Comparison of ENCODE assay signal across 8 cellular contexts in the genomic region with DNA sequence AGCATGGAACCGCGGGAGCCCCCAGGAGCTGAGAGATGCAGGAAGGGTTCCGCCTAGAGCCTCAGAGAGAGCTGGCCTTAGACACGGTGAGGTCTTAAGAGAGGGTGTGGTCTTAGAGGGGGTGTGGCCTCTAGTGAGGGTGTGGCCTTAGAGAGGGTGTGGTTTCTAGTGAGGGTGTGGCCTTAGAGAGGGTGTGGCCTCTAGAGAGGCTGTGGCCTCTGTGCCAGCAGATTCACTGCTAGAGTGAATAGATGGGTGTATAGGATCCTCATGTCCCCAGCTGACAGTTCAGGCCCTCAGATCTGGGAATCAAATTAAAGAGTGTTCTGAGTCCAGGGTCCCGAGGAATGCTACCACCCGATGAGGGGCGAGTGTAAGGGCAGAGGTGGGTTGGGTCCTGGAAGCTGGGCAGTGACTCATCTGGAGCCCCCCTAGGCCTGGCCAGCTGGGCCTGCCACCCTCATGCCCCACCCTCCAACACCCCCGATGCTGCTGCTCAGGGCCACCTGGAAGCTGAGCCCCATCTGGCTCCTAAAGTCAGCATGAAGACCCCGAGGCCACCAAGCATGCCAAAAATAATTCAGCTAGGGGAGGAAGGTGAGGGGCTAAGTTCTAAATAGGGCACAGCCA. TPM values are rescaled to one million over a fixed set of nuclear protein-coding genes. Genes with fewer than 3 reads are reported as not detected.
A peak's percentile ranks its signal among the peaks of the same experiment; 100 is the strongest.
DNase-seq lines count a peak whose midpoint lies in the region; FAIRE-seq and TF ChIP-seq lines count a peak whose summit lies in the region.

No MANE protein-coding gene starts in this region.

- no peaks in the 10 kb centered on the region for H3F3A ChIP-seq in smooth muscle cell (ENCODE audit: low read depth)

- H3K4me1 ChIP-seq in A673 (ENCODE audit: insufficient read depth, low read length, poor library complexity, severe bottlenecking) (no peaks in the 10 kb centered on the region), smooth muscle cell (ENCODE audit: low read depth) (no peaks in the 10 kb centered on the region)

- POLR2A ChIA-PET in A673 (lab: Charles Lee; ENCODE audit: low non-redundant PET), result no interaction called here

- H3K27me3 ChIP-seq in A673 (replicated peaks; ENCODE audit: insufficient read depth, low read depth, low read length, poor library complexity) (no peaks in the 10 kb centered on the region), smooth muscle cell (ENCODE audit: low read depth) (no peaks in the 10 kb centered on the region)

- intact Hi-C loops in A673 (cut with micrococcal nuclease; ENCODE audit: unreplicated experiment), result no loop called here

- H3K9me3 ChIP-seq in A673 (ENCODE audit: low read depth, low read length, poor library complexity, severe bottlenecking) (no peaks in the 10 kb centered on the region), smooth muscle cell (replicated peaks; ENCODE audit: low read depth) (no peaks in the 10 kb centered on the region)

- H3K9ac ChIP-seq in smooth muscle cell (ENCODE audit: low read depth), result no peak overlapping the region

- no TSS peak for BruUV-seq in A673 (replicated peaks; lab: Mats Ljungman, UMichigan)

- 82% methylated on average over 9 of the region's 9 CpGs for WGBS in smooth muscle cell (ENCODE audit: low lambda C conversion rate)

- H3K27ac ChIP-seq in A673 (ENCODE audit: low read depth, low read length, poor library complexity, severe bottlenecking) (no peak overlapping the region), smooth muscle cell (ENCODE audit: low read depth) (no peak overlapping the region)

- FAIRE-seq in GM18507 (lab: Jason Lieb, UNC), result peak; percentile 72

- no peak overlapping the region for H3K4me3 ChIP-seq in A673 (ENCODE audit: low read depth, low read length, poor library complexity, severe bottlenecking)
- no peak overlapping the region for H3K4me3 ChIP-seq in choroid plexus epithelial cell (ENCODE audit: low read depth, low read length)
- no peak overlapping the region for H3K4me3 ChIP-seq in smooth muscle cell

- TF ChIP-seq CTCF in A673 (conservative IDR thresholded peaks at IDR 0.05; ENCODE audit: low read depth, low read length) (no peak), choroid plexus epithelial cell (conservative IDR thresholded peaks at IDR 0.05; ENCODE audit: low read depth, low read length) (no peak), smooth muscle cell (IDR thresholded peaks at IDR 0.05; ENCODE audit: borderline replicate concordance, insufficient read depth, poor library complexity, severe bottlenecking) (no peak)

- no peak overlapping the region for H3K4me2 ChIP-seq in smooth muscle cell

- H4K20me1 ChIP-seq in smooth muscle cell (ENCODE audit: low read depth), result no peaks in the 10 kb centered on the region

- DNase-seq in A673 (ENCODE audit: low spot score) (peak; percentile 33), GM18507 (ENCODE audit: extremely low spot score, insufficient read length, low read depth) (peak; percentile 37), RKO (ENCODE audit: low spot score) (peak; percentile 49), choroid plexus epithelial cell (ENCODE audit: low read depth) (peak; percentile 58), epidermal melanocyte (ENCODE audit: insufficient read length, low spot score) (no peak), smooth muscle cell (lab: John Stamatoyannopoulos, UW; ENCODE audit: unreplicated experiment) (no peak), KG1 (lab: John Stamatoyannopoulos, UW) (no peak)
- DNase-seq in stimulated activated CD4-positive, alpha-beta T cell treated with anti-CD3 and anti-CD28 coated beads, Interleukin-4, amount 100 ng/mL, for 24 hours, result peak; percentile 38

- H3K36me3 ChIP-seq in A673 (ENCODE audit: insufficient read depth, low read length, poor library complexity, severe bottlenecking) (no peaks in the 10 kb centered on the region), smooth muscle cell (ENCODE audit: low read depth) (no peaks in the 10 kb centered on the region)

- no peaks in the 10 kb centered on the region for H3K79me2 ChIP-seq in smooth muscle cell (ENCODE audit: low read depth)

- no peak overlapping the region for H2AFZ ChIP-seq in smooth muscle cell (ENCODE audit: low read depth)

- CTCF ChIA-PET in A673 (lab: Charles Lee), result interaction anchor here (0.6 kb wide), 1 partner anchor 191 kb away, joined by 3 read pairs; no protein-coding TSS in a partner anchor

RNA-seq across cellular contexts. Expression of a gene that starts 49.5 kb away (rescaled TPM):
- total RNA-seq in A673 (2021) (0.17 and 0.20 TPM in 2 replicates), smooth muscle cell (2,086 and 2,274 TPM in 2 replicates)
- 3,825 and 3,877 TPM in 2 replicates for polyA plus RNA-seq in smooth muscle cell

Comparison
In these comparisons a context has a peak if more than half of its experiments do, and no peak if none do; other contexts are left out.
1. DNase-seq: peak in A673 (single experiment), GM18507 (single experiment), RKO (single experiment), choroid plexus epithelial cell (single experiment) and stimulated activated CD4-positive, alpha-beta T cell treated with anti-CD3 and anti-CD28 coated beads, Interleukin-4, amount 100 ng/mL, for 24 hours (single experiment); none in epidermal melanocyte (single experiment), smooth muscle cell (single experiment) and KG1 (single experiment).
2. RNA of a gene that starts 49.5 kb away (total RNA-seq): 2,086 to 2,274 TPM in smooth muscle cell; 0.17 to 0.20 TPM in A673; every median in the first group is over 1,000 times any median in the second.